21 cellular contexts compared by ENCODE assay signal in genomic region chr3:187181454-187182170, GRCh38. TPM values are rescaled to one million over a fixed set of nuclear protein-coding genes. Genes with fewer than 3 reads are reported as not detected.
A peak's percentile ranks its signal among the peaks of the same experiment; 100 is the strongest.
DNase-seq lines count a peak whose midpoint lies in the region; ATAC-seq, FAIRE-seq and TF ChIP-seq lines count a peak whose summit lies in the region.
"Had no signal": no experiment of that assay in that cellular context is flagged by ENCODE, and none has a peak within 500 bp of the region (broad histone marks: within the 10 kb centered on the region; RNA-seq: fewer than 3 reads in every experiment).

No MANE protein-coding gene starts in this region.

- no peaks in the 10 kb centered on the region for H3K36me3 ChIP-seq in HUES48 (ENCODE audit: control insufficient read depth, insufficient read depth, low read length)
- H3K36me3 ChIP-seq in HepG2 (replicated peaks in 1 of 2; ENCODE audit: control insufficient read depth in 1 of 2, insufficient read depth in 2 of 2, low read length in 2 of 2), result no peaks in the 10 kb centered on the region
- H3K36me3 ChIP-seq: SJSA1 had no signal

- TF ChIP-seq CTCF in WTC11 (IDR thresholded peaks at IDR 0.05) (no peak), HepG2 (CRISPR knock-in tag; IDR thresholded peaks at IDR 0.05) (no peak)

- WGBS in HepG2 (ENCODE audit: low lambda C conversion rate), result 64% methylated on average over 7 of the region's 7 CpGs

- H3K27me3 Mint-ChIP-seq in WTC11 (ENCODE audit: low read depth), result no peaks in the 10 kb centered on the region

- intact Hi-C loops in HepG2 (cut with micrococcal nuclease; ENCODE audit: unreplicated experiment), result no loop called here

- in situ Hi-C loops in HepG2 (cut with HindIII; ENCODE audit: extremely low pct_ligation_motif_present, low pct_unique_long_range_greater_than_20kb), result no loop called here

- POLR2A ChIA-PET in WTC11 (lab: Charles Lee) (interaction anchor here (1.1 kb wide), 1 partner anchor 17 kb away, joined by 3 read pairs; no protein-coding TSS in a partner anchor), HepG2 (lab: Yijun Ruan, JAX) (no interaction called here)

- no TSS peak for BruUV-seq in HepG2 (replicated peaks; lab: Mats Ljungman, UMichigan)

- peaks cover 64% of the 10 kb centered on the region for H3K4me1 Mint-ChIP-seq in WTC11
- H3K4me1 Mint-ChIP-seq in stimulated activated effector memory CD8-positive, alpha-beta T cell treated with anti-CD3 and anti-CD28 coated beads, Interleukin-12 subunit alpha, Interleukin-12 subunit beta, amount 100 ng/mL, for 72 hours, result no peaks in the 10 kb centered on the region

- TF ChIP-seq EP300 in HepG2 (IDR thresholded peaks at IDR 0.05; ENCODE audit: low read depth in 2 of 2, low read length in 2 of 2), result no peak
- TF ChIP-seq EP300 in HepG2 (CRISPR knock-in tag; IDR thresholded peaks at IDR 0.05; ENCODE audit: borderline replicate concordance), result no peak

- H3K79me2 ChIP-seq in HepG2 (ENCODE audit: insufficient read depth, low read length), result no peaks in the 10 kb centered on the region

- TF ChIP-seq RAD21 in HepG2 (CRISPR knock-in tag; IDR thresholded peaks at IDR 0.05), result no peak

- H3K4me3 Mint-ChIP-seq in WTC11, result peak overlapping the region; percentile 99
- no peak overlapping the region for H3K4me3 Mint-ChIP-seq in stimulated activated effector memory CD8-positive, alpha-beta T cell treated with anti-CD3 and anti-CD28 coated beads, Interleukin-12 subunit alpha, Interleukin-12 subunit beta, amount 100 ng/mL, for 72 hours
- H3K4me3 Mint-ChIP-seq: CD14-positive monocyte, IgD-negative memory B cell had no signal

- H3K9ac ChIP-seq in HUES48 (ENCODE audit: low read depth, low read length), result peak overlapping the region; percentile 17
- H3K9ac ChIP-seq in HepG2 (ENCODE audit: insufficient read depth, low read depth, low read length), result no peak overlapping the region

- H3K4me3 ChIP-seq in HUES48 (ENCODE audit: low read depth, low read length), result peak overlapping the region; percentile 41
- no peak overlapping the region for H3K4me3 ChIP-seq in HepG2 (replicated peaks in 1 of 3; ENCODE audit: insufficient read depth in 1 of 3, low read depth in 2 of 3, low read length in 3 of 3)
- H3K4me3 ChIP-seq: SJSA1 had no signal

- CTCF ChIA-PET in WTC11 (lab: Charles Lee), result interaction anchor here (0.6 to 3.6 kb wide), 5 partner anchors 17 to 1340 kb away, joined by 3 to 13 read pairs (median 3); partner anchors contain the start of gene RPL39L
- CTCF ChIA-PET in HepG2 (lab: Yijun Ruan, JAX; ENCODE audit: low intra/inter-chr PET ratio, low total read pairs), result no interaction called here

- TF ChIP-seq POLR2A in HepG2 (IDR thresholded peaks at IDR 0.05; ENCODE audit: insufficient read depth in 1 of 2, low read depth in 2 of 2, low read length in 2 of 2), result no peak

- H3K9me3 ChIP-seq in HUES48 (ENCODE audit: control insufficient read depth, insufficient read depth, low read length) (no peaks in the 10 kb centered on the region), HepG2 (ENCODE audit: low read length) (no peaks in the 10 kb centered on the region)
- H3K9me3 ChIP-seq: Caco-2, SJSA1 had no signal

- peak; percentile 31 for ATAC-seq in WTC11
- peak; percentile 62 for ATAC-seq in esophagus mucosa
- peak; percentile 44 for ATAC-seq in stimulated activated effector memory CD8-positive, alpha-beta T cell treated with anti-CD3 and anti-CD28 coated beads, Interleukin-12 subunit alpha, Interleukin-12 subunit beta, amount 100 ng/mL, for 72 hours
- ATAC-seq in HepG2, result no peak

- no peak for DNase-seq in WTC11 (ENCODE audit: low spot score)
- DNase-seq in stimulated activated effector memory CD8-positive, alpha-beta T cell treated with anti-CD3 and anti-CD28 coated beads, Interleukin-12 subunit alpha, Interleukin-12 subunit beta, amount 100 ng/mL, for 72 hours (ENCODE audit: low spot score in 2 of 2), result no peak
- DNase-seq in occipital lobe (lab: John Stamatoyannopoulos, UW), result no peak
- no peak for DNase-seq in activated gamma-delta T cell treated with Interleukin-2 at 50 U/mL for 16 hours
- no peak for DNase-seq in HepG2 (ENCODE audit: low spot score)
- DNase-seq: ACHN, AML-193, Caco-2, DMS153, NCI-H1930, NCI-H2171 treated with DMSO at 0.1 percent for 48 hours, NCI-H510A, NCI-H774 had no signal

- peak overlapping the region; percentile 6 for H3K27ac ChIP-seq in HUES48 (ENCODE audit: low read depth, low read length)
- H3K27ac ChIP-seq in HepG2 (ENCODE audit: extremely low read length, insufficient read depth, low read length), result no peak overlapping the region
- H3K27ac ChIP-seq: RWPE1, SJSA1 had no signal

- peak overlapping the region; percentile 99 for H3K27ac Mint-ChIP-seq in WTC11
- no peak overlapping the region for H3K27ac Mint-ChIP-seq in stimulated activated effector memory CD8-positive, alpha-beta T cell treated with anti-CD3 and anti-CD28 coated beads, Interleukin-12 subunit alpha, Interleukin-12 subunit beta, amount 100 ng/mL, for 72 hours
- H3K27ac Mint-ChIP-seq: CD14-positive monocyte, IgD-negative memory B cell had no signal

- H3K4me2 ChIP-seq in HepG2 (ENCODE audit: low read depth, low read length), result no peak overlapping the region

- H3K9me3 Mint-ChIP-seq in WTC11, result no peaks in the 10 kb centered on the region
- no peaks in the 10 kb centered on the region for H3K9me3 Mint-ChIP-seq in stimulated activated effector memory CD8-positive, alpha-beta T cell treated with anti-CD3 and anti-CD28 coated beads, Interleukin-12 subunit alpha, Interleukin-12 subunit beta, amount 100 ng/mL, for 72 hours

- H3K36me3 Mint-ChIP-seq in WTC11, result peaks cover 41% of the 10 kb centered on the region
- no peaks in the 10 kb centered on the region for H3K36me3 Mint-ChIP-seq in stimulated activated effector memory CD8-positive, alpha-beta T cell treated with anti-CD3 and anti-CD28 coated beads, Interleukin-12 subunit alpha, Interleukin-12 subunit beta, amount 100 ng/mL, for 72 hours
- H3K36me3 Mint-ChIP-seq: CD14-positive monocyte, IgD-negative memory B cell had no signal

- no peak for FAIRE-seq in HepG2 (lab: Jason Lieb, UNC)
- FAIRE-seq: H54 had no signal

- no peaks in the 10 kb centered on the region for H4K20me1 ChIP-seq in HepG2 (ENCODE audit: insufficient read depth, low read length)

- no peak overlapping the region for H2AFZ ChIP-seq in HepG2 (ENCODE audit: low read length)

- no peaks in the 10 kb centered on the region for H3K27me3 ChIP-seq in HUES48 (ENCODE audit: control insufficient read depth, insufficient read depth, low read length)
- no peaks in the 10 kb centered on the region; a peak in 1 of 5 replicates for H3K27me3 ChIP-seq in HepG2 (ENCODE audit: control insufficient read depth in 1 of 2, insufficient read depth in 2 of 2, low read length in 2 of 2)
- H3K27me3 ChIP-seq: SJSA1 had no signal

- H3K4me1 ChIP-seq in HUES48 (ENCODE audit: control insufficient read depth, insufficient read depth, low read length), result peaks cover 49% of the 10 kb centered on the region
- no peaks in the 10 kb centered on the region for H3K4me1 ChIP-seq in HepG2 (ENCODE audit: insufficient read depth, low read length)

RNA-seq across cellular contexts. Expression of gene RTP1, which starts 15.7 kb away (rescaled TPM):
- total RNA-seq in WTC11 (2021), result 5.1 to 5.9 TPM (median 5.6 TPM) in 3 replicates
- total RNA-seq in esophagus mucosa, result not detected
- not detected for total RNA-seq in occipital lobe
- not detected in 2 replicates for total RNA-seq in HepG2 (2016; rRNA removed; fragmentation: Illumina TruSeq; extraction: Trizol)
- total RNA-seq in HepG2 (2016; cell fraction: cytosol; rRNA removed; fragmentation: Illumina TruSeq; extraction: Trizol; ENCODE audit: low read depth), result not detected in 2 replicates
- total RNA-seq in HepG2 (2016; cell fraction: insoluble cytoplasmic fraction; rRNA removed; fragmentation: Illumina TruSeq; extraction: Trizol), result not detected in 2 replicates
- not detected in 2 replicates for total RNA-seq in HepG2 (2016; cell fraction: membrane; rRNA removed; fragmentation: Illumina TruSeq; extraction: Trizol)
- total RNA-seq in HepG2 (2016; cell fraction: nucleus; rRNA removed; fragmentation: Illumina TruSeq; extraction: Trizol), result not detected in 2 replicates
- not detected in 2 replicates for polyA plus RNA-seq in HepG2 (2011; rRNA removed)
- polyA plus RNA-seq in HepG2 (2011; cell fraction: cytosol; rRNA removed), result not detected in 2 replicates
- not detected in 2 replicates for polyA plus RNA-seq in HepG2 (2011; cell fraction: nucleus; rRNA removed)
- not detected in 2 replicates for polyA plus RNA-seq in HepG2 (2012)
- not detected in 2 replicates for polyA plus RNA-seq in HepG2 (2016; cell fraction: cytosol; fragmentation: Illumina TruSeq; extraction: Trizol; ENCODE audit: low read depth)
- polyA plus RNA-seq in HepG2 (2016; cell fraction: insoluble cytoplasmic fraction; fragmentation: Illumina TruSeq; extraction: Trizol; ENCODE audit: low read depth), result not detected in 2 replicates
- polyA plus RNA-seq in HepG2 (2016; cell fraction: membrane; fragmentation: Illumina TruSeq; extraction: Trizol; ENCODE audit: low read depth), result not detected in 2 replicates
- not detected in 2 replicates for polyA plus RNA-seq in HepG2 (2016; cell fraction: nucleus; fragmentation: Illumina TruSeq; extraction: Trizol; ENCODE audit: insufficient read depth, low read depth)
- not detected in 2 replicates for polyA minus RNA-seq in HepG2 (2011; rRNA and poly(A)+ RNA removed; ENCODE audit: low replicate concordance)
- not detected in 2 replicates for polyA minus RNA-seq in HepG2 (2011; cell fraction: cytosol; rRNA and poly(A)+ RNA removed)
- not detected in 2 replicates for polyA minus RNA-seq in HepG2 (2011; cell fraction: nucleus; rRNA and poly(A)+ RNA removed)
- total RNA-seq: Caco-2, LHCN-M2, SJSA1 had no signal
- polyA plus RNA-seq: CD14-positive monocyte, IgD-negative memory B cell had no signal

RNA-seq across cellular contexts. Expression of gene RPL39L, which starts 42.3 kb away (rescaled TPM):
- total RNA-seq in WTC11 (2021), result 78.3 to 79.5 TPM (median 79.0 TPM) in 3 replicates
- total RNA-seq in esophagus mucosa, result 12.0 TPM
- total RNA-seq in occipital lobe, result 16.7 TPM
- not detected in 2 replicates for total RNA-seq in HepG2 (2016; rRNA removed; fragmentation: Illumina TruSeq; extraction: Trizol)
- not detected in 2 replicates for total RNA-seq in HepG2 (2016; cell fraction: cytosol; rRNA removed; fragmentation: Illumina TruSeq; extraction: Trizol; ENCODE audit: low read depth)
- not detected in 2 replicates for total RNA-seq in HepG2 (2016; cell fraction: insoluble cytoplasmic fraction; rRNA removed; fragmentation: Illumina TruSeq; extraction: Trizol)
- not detected in 2 replicates for total RNA-seq in HepG2 (2016; cell fraction: membrane; rRNA removed; fragmentation: Illumina TruSeq; extraction: Trizol)
- total RNA-seq in HepG2 (2016; cell fraction: nucleus; rRNA removed; fragmentation: Illumina TruSeq; extraction: Trizol), result not detected in 2 replicates
- not detected in 2 replicates for polyA plus RNA-seq in HepG2 (2011; rRNA removed)
- not detected in 2 replicates for polyA plus RNA-seq in HepG2 (2011; cell fraction: cytosol; rRNA removed)
- not detected in 2 replicates for polyA plus RNA-seq in HepG2 (2011; cell fraction: nucleus; rRNA removed)
- polyA plus RNA-seq in HepG2 (2012), result not detected in 2 replicates
- not detected in 2 replicates for polyA plus RNA-seq in HepG2 (2016; cell fraction: cytosol; fragmentation: Illumina TruSeq; extraction: Trizol; ENCODE audit: low read depth)
- polyA plus RNA-seq in HepG2 (2016; cell fraction: insoluble cytoplasmic fraction; fragmentation: Illumina TruSeq; extraction: Trizol; ENCODE audit: low read depth), result not detected in 2 replicates
- polyA plus RNA-seq in HepG2 (2016; cell fraction: membrane; fragmentation: Illumina TruSeq; extraction: Trizol; ENCODE audit: low read depth), result not detected in 2 replicates
- not detected in 2 replicates for polyA plus RNA-seq in HepG2 (2016; cell fraction: nucleus; fragmentation: Illumina TruSeq; extraction: Trizol; ENCODE audit: insufficient read depth, low read depth)
- polyA minus RNA-seq in HepG2 (2011; rRNA and poly(A)+ RNA removed; ENCODE audit: low replicate concordance), result 9.3 TPM in 1 of 2 replicates, not detected in the other
- polyA minus RNA-seq in HepG2 (2011; cell fraction: cytosol; rRNA and poly(A)+ RNA removed), result not detected in 2 replicates
- polyA minus RNA-seq in HepG2 (2011; cell fraction: nucleus; rRNA and poly(A)+ RNA removed), result not detected in 2 replicates

Comparison
In these comparisons a context has a peak if more than half of its experiments do, and no peak if none do; other contexts are left out.
1. RNA of gene RPL39L, which starts 42.3 kb away (total RNA-seq): 78.3 to 79.5 TPM in WTC11, 16.7 TPM in occipital lobe (single experiment) and 12.0 TPM in esophagus mucosa (single experiment); not detected in HepG2; every median in the first group is over 10 times any median in the second.